28 cellular contexts compared by ENCODE assay signal in genomic region chr12:81164827-81165226, GRCh38.
"Had no signal": no experiment of that assay in that cellular context is flagged by ENCODE, and none has a peak within 500 bp of the region (broad histone marks: within the 10 kb centered on the region; RNA-seq: fewer than 3 reads in every experiment).

No MANE protein-coding gene starts in this region.

- H3K27me3 ChIP-seq: neural progenitor cell, ovary, spleen, suprapubic skin, testis, tibial artery, transverse colon, upper lobe of right lung, uterus had no signal

- H3K9ac ChIP-seq: neural progenitor cell, parathyroid adenoma had no signal

- H3K27ac ChIP-seq: neural progenitor cell, ovary, parathyroid adenoma, psoas muscle, skin epidermis, spleen, suprapubic skin, testis, tibial artery, transverse colon, upper lobe of right lung, uterus had no signal

- H3K36me3 ChIP-seq: neural progenitor cell, ovary, spleen, suprapubic skin, transverse colon, uterus had no signal

- H3K79me2 ChIP-seq: parathyroid adenoma had no signal

- H3K9me3 ChIP-seq: ovary, psoas muscle, suprapubic skin, testis, tibial artery, transverse colon, upper lobe of right lung, uterus had no signal

- H3K4me1 ChIP-seq: neural progenitor cell, parathyroid adenoma, psoas muscle, spleen, suprapubic skin, testis, tibial artery, transverse colon, upper lobe of right lung, uterus had no signal

- H3K4me2 ChIP-seq: neural progenitor cell, smooth muscle cell had no signal

- H2AFZ ChIP-seq: neural progenitor cell, parathyroid adenoma had no signal

- H3K4me3 ChIP-seq: neural progenitor cell, ovary, psoas muscle, skin epidermis, smooth muscle cell, spleen, suprapubic skin, testis, tibial artery, transverse colon, upper lobe of right lung, uterus had no signal

- ATAC-seq: natural killer cell; psoas muscle; right cardiac atrium; sciatic nerve; stimulated activated memory B cell treated with anti-CD40 and anti-IgM and Interleukin-4, amounts not matched to agents 10 μg/mL and 1 μg/mL and 100 μg/mL, for 72 hours; stimulated activated naive CD8-positive, alpha-beta T cell treated with anti-CD3 and anti-CD28 coated beads, Interleukin-15, amount 100 ng/mL, for 72 hours; stimulated activated naive CD8-positive, alpha-beta T cell treated with anti-CD3 and anti-CD28 coated beads, Interleukin-15, Interleukin-2, amounts not matched to agents 100 U/mL and 50 U/mL, for 24 hours; upper lobe of right lung had no signal

- DNase-seq: natural killer cell; occipital lobe; ovary; posterior cingulate gyrus; psoas muscle; spleen; stimulated activated CD4-positive, alpha-beta T cell treated with anti-CD3 and anti-CD28 coated beads, Interleukin-12 subunit alpha, Interleukin-12 subunit beta, amount 100 ng/mL, for 4 hours; stimulated activated CD4-positive, alpha-beta T cell treated with anti-CD3 and anti-CD28 coated beads, Interleukin-1b, Interleukin-23, amount 100 ng/mL, for 48 hours; stimulated activated CD4-positive, alpha-beta T cell treated with anti-CD3 and anti-CD28 coated beads, Interleukin-4, amount 100 ng/mL, for 1 hour; stimulated activated CD4-positive, alpha-beta T cell treated with anti-CD3 and anti-CD28 coated beads, Interleukin-4, amount 100 ng/mL, for 4 hours; stimulated activated CD8-positive, alpha-beta memory T cell treated with anti-CD3 and anti-CD28 coated beads, Interleukin-4, amount 100 ng/mL, for 48 hours; stimulated activated naive CD4-positive, alpha-beta T cell; stimulated activated naive CD8-positive, alpha-beta T cell treated with anti-CD3 and anti-CD28 coated beads, Interleukin-15, amount 100 ng/mL, for 72 hours; stimulated activated naive CD8-positive, alpha-beta T cell treated with anti-CD3 and anti-CD28 coated beads, Interleukin-15, Interleukin-2, amounts not matched to agents 100 U/mL and 50 U/mL, for 24 hours; substantia nigra; testis; tibial artery; transverse colon; upper lobe of right lung; uterus had no signal
